Comparison of ENCODE assay signal across 1 cellular context in genomic region chr15:76190767-76191538, GRCh38.
TF ChIP-seq lines count a peak whose summit lies in the region.

No MANE protein-coding gene starts in this region.

TF ChIP-seq in K562, 482 proteins besides CTCF, POLR2A, EP300 and RAD21 (continued from another document):
- TF ChIP-seq ZNF518B (CRISPR knock-in tag; IDR thresholded peaks at IDR 0.05) (no peak), MEF2A (IDR thresholded peaks at IDR 0.05; ENCODE audit: control insufficient read depth, low read depth, low read length) (no peak), NFIC (IDR thresholded peaks at IDR 0.05) (no peak), KAT2B (IDR thresholded peaks at IDR 0.05; ENCODE audit: low read depth, low read length) (no peak), ELF2 (CRISPR knock-in tag; IDR thresholded peaks at IDR 0.05) (no peak), FOXP4 (CRISPR knock-in tag; IDR thresholded peaks at IDR 0.05; ENCODE audit: borderline replicate concordance) (no peak), FOXO4 (CRISPR knock-in tag; IDR thresholded peaks at IDR 0.05) (no peak), NR4A1 (CRISPR knock-in tag; IDR thresholded peaks at IDR 0.05) (0 out of 2 replicates have a peak, but pooled peaks have one; percentile 46), NR4A1 (tag; IDR thresholded peaks at IDR 0.05) (no peak), ZNF444 (CRISPR knock-in tag; IDR thresholded peaks at IDR 0.05) (no peak), DEAF1 (CRISPR knock-in tag; IDR thresholded peaks at IDR 0.05) (peak; percentile 70), MIER1 (IDR thresholded peaks at IDR 0.05; ENCODE audit: low read depth) (no peak), ZBTB9 (CRISPR knock-in tag; IDR thresholded peaks at IDR 0.05) (no peak), NCOA6 (IDR thresholded peaks at IDR 0.05) (no peak), E2F8 (IDR thresholded peaks at IDR 0.05; ENCODE audit: low read depth, partially characterized antibody) (no peak), ZNF354B (CRISPR knock-in tag; IDR thresholded peaks at IDR 0.05) (no peak), FIP1L1 (IDR thresholded peaks at IDR 0.05; ENCODE audit: low read depth, low read length, poor library complexity, severe bottlenecking) (no peak), CTCFL (IDR thresholded peaks at IDR 0.05; ENCODE audit: borderline replicate concordance, insufficient read depth, low read depth, low read length, poor library complexity, severe bottlenecking) (no peak), HDAC1 (IDR thresholded peaks at IDR 0.05) (no peak), CXXC5 (CRISPR knock-in tag; IDR thresholded peaks at IDR 0.05) (peak; percentile 25; the same call in 1 of the 2 replicates), NFE2 (IDR thresholded peaks at IDR 0.05; ENCODE audit: low read depth) (0 out of 2 replicates have a peak, but pooled peaks have one; percentile 13), ZNF830 (CRISPR knock-in tag; IDR thresholded peaks at IDR 0.05) (no peak), CHAMP1 (IDR thresholded peaks at IDR 0.05) (no peak), SNIP1 (IDR thresholded peaks at IDR 0.05; ENCODE audit: low read depth) (no peak), OTX1 (CRISPR knock-in tag; IDR thresholded peaks at IDR 0.05) (no peak), TCF7L2 (IDR thresholded peaks at IDR 0.05; ENCODE audit: low read depth, low read length) (no peak), KDM1A (IDR thresholded peaks at IDR 0.05) (no peak), TFAP4 (CRISPR knock-in tag; IDR thresholded peaks at IDR 0.05; ENCODE audit: borderline replicate concordance) (peak; percentile 49; the same call in 1 of the 2 replicates)
